Comparison of ENCODE assay signal across 23 cellular contexts in genomic region chr22:27300661-27301285, GRCh38.
DNase-seq lines count a peak whose midpoint lies in the region; ATAC-seq, FAIRE-seq and TF ChIP-seq lines count a peak whose summit lies in the region.
"Had no signal": no experiment of that assay in that cellular context is flagged by ENCODE, and none has a peak within 500 bp of the region (broad histone marks: within the 10 kb centered on the region; RNA-seq: fewer than 3 reads in every experiment).

No MANE protein-coding gene starts in this region.

- no peak overlapping the region for H3K18ac ChIP-seq in H1 (ENCODE audit: extremely low read depth, low read length)

- H2AK5ac ChIP-seq in H1 (ENCODE audit: low read depth, low read length) = no peak overlapping the region

- POLR2A ChIA-PET in HepG2 (lab: Yijun Ruan, JAX) (no interaction called here), H1 (lab: Charles Lee; ENCODE audit: partially characterized antibody) (no interaction called here)

- ATAC-seq in HepG2 (no peak), right lobe of liver (no peak)
- ATAC-seq: GM12878, GM23338, HCT116 had no signal

- H3K4me1 Mint-ChIP-seq in nephron = peaks cover 51% of the 10 kb centered on the region

- H2BK5ac ChIP-seq in H1 (ENCODE audit: low read depth, low read length) = no peak overlapping the region

- H3K4me3 ChIP-seq in HepG2 (replicated peaks in 1 of 3; ENCODE audit: insufficient read depth in 1 of 3, low read depth in 2 of 3, low read length in 3 of 3) (no peak overlapping the region), right lobe of liver (no peak overlapping the region), H1 (ENCODE audit: extremely low read depth in 1 of 4, insufficient read depth in 2 of 4, low read depth in 3 of 4, low read length in 4 of 4) (no peak overlapping the region)
- H3K4me3 ChIP-seq: GM12878, GM23338 had no signal

- DNase-seq in HepG2 (ENCODE audit: low spot score) (no peak), right lobe of liver (no peak), H1 (ENCODE audit: low read depth in 1 of 2, low spot score in 2 of 2) (no peak), urothelium cell line (ENCODE audit: low spot score) (no peak), germinal center (ENCODE audit: low spot score) (no peak), DMS114 treated with DMSO at 0.1 percent for 48 hours (lab: John Stamatoyannopoulos, UW; ENCODE audit: unreplicated experiment) (no peak), H54 (ENCODE audit: insufficient read length, low spot score) (no peak)
- DNase-seq: ACHN; C1 segment of cervical spinal cord; Calu3; CD4-positive, alpha-beta memory T cell; COR-L47; DMS153; DMS79; EL; GDM1; H9 had no signal

- H3K27ac Mint-ChIP-seq in nephron = peak overlapping the region in 2 of 3 experiments; percentile 69 to 95
- H3K27ac Mint-ChIP-seq: CD4-positive, alpha-beta memory T cell; GM23338; H9 had no signal

- no peak overlapping the region for H4K91ac ChIP-seq in H1 (replicated peaks; ENCODE audit: insufficient read length, low read length)

- H3K36me3 Mint-ChIP-seq in nephron (ENCODE audit: low read depth) = no peaks in the 10 kb centered on the region
- H3K36me3 Mint-ChIP-seq: CD4-positive, alpha-beta memory T cell had no signal

- H3K79me2 ChIP-seq in HepG2 (ENCODE audit: insufficient read depth, low read length) (no peaks in the 10 kb centered on the region), H1 (ENCODE audit: control insufficient read depth in 1 of 2, insufficient read depth in 2 of 2, low read length in 2 of 2) (no peaks in the 10 kb centered on the region)

- in situ Hi-C loops in HepG2 (cut with HindIII; ENCODE audit: extremely low pct_ligation_motif_present, low pct_unique_long_range_greater_than_20kb) = no loop called here

- H2BK15ac ChIP-seq in H1 (ENCODE audit: low read length) = no peak overlapping the region

- TF ChIP-seq CTCF in HepG2 (CRISPR knock-in tag; IDR thresholded peaks at IDR 0.05) (no peak), right lobe of liver (IDR thresholded peaks at IDR 0.05) (no peak), H1 (IDR thresholded peaks at IDR 0.05; ENCODE audit: control extremely low read depth in 1 of 3, insufficient read depth in 1 of 3, low read depth in 1 of 3, low read length in 3 of 3) (no peak), nephron (IDR thresholded peaks at IDR 0.05; ENCODE audit: unreplicated experiment in 3 of 3) (no peak)

- no peak overlapping the region for H2BK120ac ChIP-seq in H1 (replicated peaks; ENCODE audit: low read depth, low read length)

- H3K4me1 ChIP-seq in HepG2 (ENCODE audit: insufficient read depth, low read length) (no peaks in the 10 kb centered on the region), right lobe of liver (no peaks in the 10 kb centered on the region), H1 (replicated peaks in 1 of 4; ENCODE audit: control insufficient read depth in 3 of 4, insufficient read depth in 4 of 4, low read length in 3 of 4) (peaks cover 0 to 13% (median 7%) of the 10 kb centered on the region in 4 experiments; a peak in 6 of 7 replicates)

- no peak for TF ChIP-seq POLR2A in HepG2 (IDR thresholded peaks at IDR 0.05; ENCODE audit: insufficient read depth in 1 of 2, low read depth in 2 of 2, low read length in 2 of 2)
- no peak for TF ChIP-seq POLR2A in right lobe of liver (IDR thresholded peaks at IDR 0.05)
- TF ChIP-seq POLR2A in H1 (IDR thresholded peaks at IDR 0.05; ENCODE audit: control extremely low read depth in 1 of 2, low read depth in 2 of 2, low read length in 2 of 2) = no peak
- TF ChIP-seq POLR2A in H54 (IDR thresholded peaks at IDR 0.05; ENCODE audit: low read depth, low read length) = no peak

- H3K9me3 ChIP-seq in HepG2 (ENCODE audit: low read length) (no peaks in the 10 kb centered on the region), right lobe of liver (no peaks in the 10 kb centered on the region), H1 (ENCODE audit: insufficient read depth in 2 of 2, low read depth in 1 of 2, low read length in 1 of 2) (no peaks in the 10 kb centered on the region)

- H3K56ac ChIP-seq in H1 (replicated peaks; ENCODE audit: insufficient read length, low read depth, low read length) = no peak overlapping the region

- H3K27me3 Mint-ChIP-seq in nephron (ENCODE audit: low read depth) = peaks cover 47% of the 10 kb centered on the region

- TF ChIP-seq RAD21 in HepG2 (CRISPR knock-in tag; IDR thresholded peaks at IDR 0.05) (no peak), H1 (IDR thresholded peaks at IDR 0.05 in 1 of 2, conservative IDR thresholded peaks at IDR 0.05 in 1 of 2; ENCODE audit: low read depth in 2 of 2, low read length in 2 of 2) (no peak)

- H3K27me3 ChIP-seq in HepG2 (ENCODE audit: control insufficient read depth in 1 of 2, insufficient read depth in 2 of 2, low read length in 2 of 2) = peaks cover 2 to 38% of the 10 kb centered on the region in 2 experiments; a peak in 3 of 5 replicates
- peaks cover 0 to 3% of the 10 kb centered on the region in 2 donors for H3K27me3 ChIP-seq in right lobe of liver
- no peaks in the 10 kb centered on the region for H3K27me3 ChIP-seq in H1 (replicated peaks in 1 of 4; ENCODE audit: control insufficient read depth in 3 of 4, extremely low read depth in 1 of 4, insufficient read depth in 3 of 4, low read length in 3 of 4)

- H3K23me2 ChIP-seq in H1 (ENCODE audit: low read depth, low read length) = peaks cover 6% of the 10 kb centered on the region; the same call in 1 of the 2 replicates

- H4K20me1 ChIP-seq in HepG2 (ENCODE audit: insufficient read depth, low read length) = no peaks in the 10 kb centered on the region
- no peaks in the 10 kb centered on the region for H4K20me1 ChIP-seq in H1 (replicated peaks in 1 of 2; ENCODE audit: control insufficient read depth in 1 of 2, insufficient read depth in 2 of 2, low read length in 2 of 2)

- H3K36me3 ChIP-seq in HepG2 (replicated peaks in 1 of 2; ENCODE audit: control insufficient read depth in 1 of 2, insufficient read depth in 2 of 2, low read length in 2 of 2) (no peaks in the 10 kb centered on the region), right lobe of liver (no peaks in the 10 kb centered on the region), H1 (ENCODE audit: control insufficient read depth in 2 of 4, insufficient read depth in 4 of 4, low read length in 3 of 4) (no peaks in the 10 kb centered on the region)

- H4K5ac ChIP-seq in H1 (ENCODE audit: insufficient read length, low read depth, low read length) = no peak overlapping the region

- H3K9ac ChIP-seq in HepG2 (ENCODE audit: insufficient read depth, low read depth, low read length) (no peak overlapping the region), H1 (replicated peaks in 1 of 4; ENCODE audit: extremely low read depth in 1 of 4, low read depth in 3 of 4, low read length in 3 of 4) (no peak overlapping the region)

- no peak overlapping the region for H3K4ac ChIP-seq in H1 (replicated peaks; ENCODE audit: insufficient read length, low read depth, low read length)

- H3K9me3 Mint-ChIP-seq in nephron = no peaks in the 10 kb centered on the region
- H3K9me3 Mint-ChIP-seq: CD4-positive, alpha-beta memory T cell; GM23338; H9 had no signal

- BruUV-seq in HepG2 (replicated peaks; lab: Mats Ljungman, UMichigan) = no TSS peak

- H3K14ac ChIP-seq in H1 (ENCODE audit: insufficient read length) = no peak overlapping the region

- H4K8ac ChIP-seq in H1 (ENCODE audit: extremely low read depth, insufficient read depth, low read length) = no peak overlapping the region

- H3K4me2 ChIP-seq in HepG2 (ENCODE audit: low read depth, low read length) = no peak overlapping the region
- H3K4me2 ChIP-seq in H1 (ENCODE audit: insufficient read depth in 1 of 2, low read depth in 2 of 2, low read length in 2 of 2) = no peak overlapping the region

- no peak for TF ChIP-seq EP300 in HepG2 (IDR thresholded peaks at IDR 0.05; ENCODE audit: low read depth in 2 of 2, low read length in 2 of 2)
- no peak for TF ChIP-seq EP300 in HepG2 (CRISPR knock-in tag; IDR thresholded peaks at IDR 0.05; ENCODE audit: borderline replicate concordance)
- TF ChIP-seq EP300 in H1 (IDR thresholded peaks at IDR 0.05; ENCODE audit: borderline replicate concordance in 1 of 2, low read depth in 2 of 2, low read length in 2 of 2) = no peak

- no peaks in the 10 kb centered on the region for H3K79me1 ChIP-seq in H1 (ENCODE audit: low read depth, low read length)

- H3K27ac ChIP-seq in HepG2 (ENCODE audit: extremely low read length, insufficient read depth, low read length) = no peak overlapping the region
- H3K27ac ChIP-seq in right lobe of liver = no peak overlapping the region
- no peak overlapping the region for H3K27ac ChIP-seq in H1 (ENCODE audit: low read depth, low read length)
- H3K27ac ChIP-seq: 22Rv1 had no signal

- H2AFZ ChIP-seq in HepG2 (ENCODE audit: low read length) = no peak overlapping the region
- no peak overlapping the region for H2AFZ ChIP-seq in H1 (ENCODE audit: low read length)
- H2AFZ ChIP-seq: GM23338 had no signal

- CTCF ChIA-PET in HepG2 (lab: Yijun Ruan, JAX; ENCODE audit: low intra/inter-chr PET ratio, low total read pairs) = no interaction called here
- CTCF ChIA-PET in H1 (lab: Charles Lee; ENCODE audit: partially characterized antibody) = no interaction called here

- H2BK20ac ChIP-seq in H1 (ENCODE audit: low read length) = no peak overlapping the region

- peak overlapping the region in 1 of 3 experiments; percentile 50 for H3K4me3 Mint-ChIP-seq in nephron
- H3K4me3 Mint-ChIP-seq: CD4-positive, alpha-beta memory T cell; GM23338; H9 had no signal

- no peak overlapping the region for H3K23ac ChIP-seq in H1 (ENCODE audit: insufficient read length)

- WGBS in HepG2 (ENCODE audit: low lambda C conversion rate) = 48% methylated on average over 13 of the region's 13 CpGs
- 73% methylated on average over 11 of the region's 13 CpGs for WGBS in right lobe of liver (ENCODE audit: insufficient coverage, low coverage, low lambda C conversion rate, missing lambda C conversion rate)
- 87% methylated on average over 13 of the region's 13 CpGs; no CpG with 5 or more reads in 1 of the 2 experiments for WGBS in H1 (ENCODE audit: extremely low coverage in 1 of 2, insufficient coverage in 1 of 2, insufficient read length in 1 of 2, insufficient replicate concordance in 2 of 2, low coverage in 1 of 2, low lambda C conversion rate in 2 of 2, missing lambda C conversion rate in 1 of 2), 2 experiments

- intact Hi-C loops in HepG2 (cut with micrococcal nuclease; ENCODE audit: unreplicated experiment) (no loop called here), right lobe of liver (cut with DNase I) (no loop called here)

- no peak overlapping the region for H2BK12ac ChIP-seq in H1 (ENCODE audit: low read depth, low read length)

- FAIRE-seq in HepG2 (lab: Jason Lieb, UNC) = no peak
- no peak for FAIRE-seq in H1 (lab: Jason Lieb, UNC)
- peak; percentile 97 for FAIRE-seq in urothelium cell line (lab: Jason Lieb, UNC)
- no peak for FAIRE-seq in H54 (lab: Jason Lieb, UNC)
- FAIRE-seq: A204.1, GM12878 had no signal

TF ChIP-seq in HepG2, 621 proteins besides CTCF, POLR2A, EP300 and RAD21:
- no peak for TF ChIP-seq ZNF431 (CRISPR knock-in tag; IDR thresholded peaks at IDR 0.05; ENCODE audit: borderline replicate concordance, low read depth)
- TF ChIP-seq ZNF629 (CRISPR knock-in tag; conservative IDR thresholded peaks at IDR 0.05) = peak; percentile 68; the same call in 1 of the 2 replicates
- TF ChIP-seq NFYB (CRISPR knock-in tag; IDR thresholded peaks at IDR 0.05) = no peak
TF ChIP-seq in HepG2: peak in this region for 1.

TF ChIP-seq in H1, 55 proteins besides CTCF, POLR2A, EP300 and RAD21:
- peak; percentile 42; the same call in 1 of the 2 replicates for TF ChIP-seq KDM1A (IDR thresholded peaks at IDR 0.05; ENCODE audit: borderline replicate concordance, low read length)
- no peak for TF ChIP-seq SP2 (IDR thresholded peaks at IDR 0.05; ENCODE audit: low read length)

Comparison
In these comparisons a context has a peak if more than half of its experiments do, and no peak if none do; other contexts are left out.
1. Of the 41 proteins assayed by ChIP-seq in both HepG2 and H1: peak only in HepG2: none; only in H1: KDM1A; in both: none; in neither: 40.